ENCODE assay signal across 8 cellular contexts in the genomic region with DNA sequence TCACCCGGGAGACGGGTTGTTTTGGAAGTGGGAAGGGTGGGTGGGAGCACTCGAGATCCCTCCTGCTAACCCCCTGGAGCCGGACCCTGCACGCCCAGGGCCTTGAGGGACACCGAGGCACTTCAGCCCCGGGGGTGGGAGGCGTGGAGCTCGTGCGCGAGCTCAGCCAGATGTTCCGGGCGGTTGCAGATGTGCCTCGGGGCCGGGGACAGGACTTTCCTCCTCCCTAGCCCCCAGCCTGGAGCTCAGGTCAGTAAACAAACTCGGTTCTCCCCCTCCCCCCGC.
DNase-seq lines count a peak whose midpoint lies in the region; ATAC-seq and TF ChIP-seq lines count a peak whose summit lies in the region.
"Had no signal": no experiment of that assay in that cellular context is flagged by ENCODE, and none has a peak within 500 bp of the region (broad histone marks: within the 10 kb centered on the region; RNA-seq: fewer than 3 reads in every experiment).

No MANE protein-coding gene starts in this region.

- H3K36me3 ChIP-seq in HEK293 (ENCODE audit: control insufficient read depth in 2 of 2, insufficient read depth in 1 of 2, low read length in 2 of 2): peaks cover 0 to 3% of the 10 kb centered on the region in 2 experiments; a peak in 1 of 3 replicates
- no peaks in the 10 kb centered on the region for H3K36me3 ChIP-seq in WERI-Rb-1
- no peaks in the 10 kb centered on the region; the same call in 1 of the 2 replicates for H3K36me3 ChIP-seq in iPS DF 6.9 (ENCODE audit: control insufficient read depth, insufficient read depth, low read length)

- H3K9me3 ChIP-seq in HEK293 (ENCODE audit: control insufficient read depth, insufficient read depth, low read depth, low read length): no peaks in the 10 kb centered on the region
- no peaks in the 10 kb centered on the region for H3K9me3 ChIP-seq in WERI-Rb-1 (ENCODE audit: severe bottlenecking)
- H3K9me3 ChIP-seq in iPS DF 6.9 (ENCODE audit: control insufficient read depth, insufficient read depth, low read length): no peaks in the 10 kb centered on the region

- TF ChIP-seq CTCF in HEK293 (tag by site-specific recombination; IDR thresholded peaks at IDR 0.05) (no peak), WERI-Rb-1 (IDR thresholded peaks at IDR 0.05; ENCODE audit: low read depth, low read length) (no peak)

- ATAC-seq in HG03045 (IDR thresholded peaks at IDR 0.05; ENCODE audit: unreplicated experiment) (no peak), HG02973 (IDR thresholded peaks at IDR 0.05; ENCODE audit: unreplicated experiment) (no peak)

- H3K27me3 ChIP-seq in WERI-Rb-1 (ENCODE audit: insufficient read depth, low read depth, severe bottlenecking): peaks cover 35% of the 10 kb centered on the region
- H3K27me3 ChIP-seq in iPS DF 6.9 (ENCODE audit: control insufficient read depth, insufficient read depth, low read length): peaks cover 69% of the 10 kb centered on the region

- CTCF ChIA-PET in HEK293 (lab: Yijun Ruan, JAX): interaction anchor here (0.5 to 3.7 kb wide), 8 partner anchors 9 to 802 kb away, joined by 3 to 68 read pairs (median 4); no protein-coding TSS in a partner anchor

- H3K27ac ChIP-seq in HEK293 (ENCODE audit: extremely low read depth, low read depth, low read length) (no peak overlapping the region), WERI-Rb-1 (no peak overlapping the region), iPS DF 6.9 (ENCODE audit: low read length) (no peak overlapping the region), skin epidermis (peak overlapping the region in 11 of 21 experiments; percentile 20 to 70 (median 34))

- DNase-seq in WERI-Rb-1 (no peak), iPS DF 6.9 (ENCODE audit: low read depth, low spot score) (no peak), NCI-H510A (lab: John Stamatoyannopoulos, UW) (no peak)
- DNase-seq: central memory CD4-positive, alpha-beta T cell had no signal

- H3K4me3 ChIP-seq in HEK293 (ENCODE audit: low read depth, low read length) (peak overlapping the region; percentile 46), WERI-Rb-1 (ENCODE audit: low read depth, low read length) (peak overlapping the region; percentile 59), iPS DF 6.9 (ENCODE audit: low read length) (peak overlapping the region; percentile 39; the same call in 1 of the 2 replicates), skin epidermis (peak overlapping the region; percentile 29 to 66 (median 38))

- POLR2A ChIA-PET in HEK293 (lab: Yijun Ruan, JAX): interaction anchor here (0.7 to 2.0 kb wide), 4 partner anchors 10 to 105 kb away, joined by 3 to 7 read pairs (median 4); no protein-coding TSS in a partner anchor

- H3K4me1 ChIP-seq in HEK293 (ENCODE audit: control insufficient read depth, insufficient read depth, low read length): no peaks in the 10 kb centered on the region; the same call in 1 of the 2 replicates
- peaks cover 7% of the 10 kb centered on the region for H3K4me1 ChIP-seq in iPS DF 6.9 (ENCODE audit: control insufficient read depth, insufficient read depth, low read length)

- WGBS in iPS DF 6.9 (ENCODE audit: insufficient coverage, insufficient read length): no CpG with 5 or more reads among the region's 17 CpGs

TF ChIP-seq in HEK293, 187 proteins besides CTCF, POLR2A, EP300 and RAD21:
- TF ChIP-seq ZNF426 (tag by site-specific recombination; IDR thresholded peaks at IDR 0.05): no peak
- peak; percentile 40 for TF ChIP-seq SP2 (tag by site-specific recombination; IDR thresholded peaks at IDR 0.05)
- 0 out of 2 replicates have a peak, but pooled peaks have one; percentile 15 for TF ChIP-seq ZEB2 (tag by site-specific recombination; IDR thresholded peaks at IDR 0.05)

Comparison
In these comparisons a context has a peak if more than half of its experiments do, and no peak if none do; other contexts are left out.
1. H3K27ac ChIP-seq: peak in skin epidermis (11 of 21); none in HEK293 (single experiment), WERI-Rb-1 (single experiment) and iPS DF 6.9 (single experiment).
2. Peak in every context shown above with its lines, with median percentiles within 50 percentile points of each other: H3K4me3 ChIP-seq.